In the genomic region with DNA sequence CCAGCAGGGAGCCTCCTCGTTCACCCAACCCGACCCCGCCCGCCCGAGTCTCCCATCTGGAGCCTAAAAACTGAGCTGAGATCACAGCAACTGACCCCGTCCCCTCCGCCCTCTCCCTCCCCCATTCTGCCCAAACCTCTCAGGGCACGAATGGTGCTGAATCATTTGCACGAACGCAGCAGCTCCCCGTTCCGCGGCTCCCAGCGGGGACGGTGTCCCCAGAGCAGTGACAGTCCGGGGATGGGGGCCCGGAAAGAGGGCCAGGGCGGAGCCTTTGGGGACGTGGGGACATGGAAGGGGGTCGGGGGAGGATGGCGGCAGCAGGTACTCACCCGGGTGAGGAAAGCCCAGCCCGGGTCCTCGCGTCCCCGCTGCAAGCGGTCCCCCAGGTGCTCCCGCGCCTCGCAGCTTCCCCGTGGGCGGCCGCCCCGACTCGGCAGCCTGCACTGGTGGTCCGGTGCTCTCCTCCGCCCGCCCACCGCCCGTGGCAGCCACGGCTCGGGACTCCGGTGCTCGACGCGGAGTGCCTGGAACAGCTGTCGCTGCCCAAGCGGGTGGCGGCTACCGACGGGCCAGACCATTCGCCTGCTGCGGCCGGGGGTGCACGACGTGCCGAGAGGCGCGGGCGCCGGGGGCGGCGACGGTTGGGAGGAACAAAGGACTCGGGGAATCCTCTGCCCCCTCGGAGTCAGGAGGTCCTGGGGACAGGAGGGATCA, we compare ENCODE assay signal across 9 cellular contexts. TPM values are rescaled to one million over a fixed set of nuclear protein-coding genes. Genes with fewer than 3 reads are reported as not detected.
A peak's percentile ranks its signal among the peaks of the same experiment; 100 is the strongest.
DNase-seq lines count a peak whose midpoint lies in the region; ATAC-seq and TF ChIP-seq lines count a peak whose summit lies in the region.
"Had no signal": no experiment of that assay in that cellular context is flagged by ENCODE, and none has a peak within 500 bp of the region (broad histone marks: within the 10 kb centered on the region; RNA-seq: fewer than 3 reads in every experiment).

A gene with protein sequence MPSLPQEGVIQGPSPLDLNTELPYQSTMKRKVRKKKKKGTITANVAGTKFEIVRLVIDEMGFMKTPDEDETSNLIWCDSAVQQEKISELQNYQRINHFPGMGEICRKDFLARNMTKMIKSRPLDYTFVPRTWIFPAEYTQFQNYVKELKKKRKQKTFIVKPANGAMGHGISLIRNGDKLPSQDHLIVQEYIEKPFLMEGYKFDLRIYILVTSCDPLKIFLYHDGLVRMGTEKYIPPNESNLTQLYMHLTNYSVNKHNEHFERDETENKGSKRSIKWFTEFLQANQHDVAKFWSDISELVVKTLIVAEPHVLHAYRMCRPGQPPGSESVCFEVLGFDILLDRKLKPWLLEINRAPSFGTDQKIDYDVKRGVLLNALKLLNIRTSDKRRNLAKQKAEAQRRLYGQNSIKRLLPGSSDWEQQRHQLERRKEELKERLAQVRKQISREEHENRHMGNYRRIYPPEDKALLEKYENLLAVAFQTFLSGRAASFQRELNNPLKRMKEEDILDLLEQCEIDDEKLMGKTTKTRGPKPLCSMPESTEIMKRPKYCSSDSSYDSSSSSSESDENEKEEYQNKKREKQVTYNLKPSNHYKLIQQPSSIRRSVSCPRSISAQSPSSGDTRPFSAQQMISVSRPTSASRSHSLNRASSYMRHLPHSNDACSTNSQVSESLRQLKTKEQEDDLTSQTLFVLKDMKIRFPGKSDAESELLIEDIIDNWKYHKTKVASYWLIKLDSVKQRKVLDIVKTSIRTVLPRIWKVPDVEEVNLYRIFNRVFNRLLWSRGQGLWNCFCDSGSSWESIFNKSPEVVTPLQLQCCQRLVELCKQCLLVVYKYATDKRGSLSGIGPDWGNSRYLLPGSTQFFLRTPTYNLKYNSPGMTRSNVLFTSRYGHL (minus strand): TSS at position 534 of the 717 bp plus-strand sequence. CDS start 46,921 bp downstream, outside the sequence.

- peaks cover 73% of the 10 kb centered on the region for H3K27me3 Mint-ChIP-seq in activated naive CD8-positive, alpha-beta T cell treated with anti-CD3 and anti-CD28 coated beads for 36 hours

- no peaks in the 10 kb centered on the region for H3K36me3 ChIP-seq in heart right ventricle
- no peaks in the 10 kb centered on the region for H3K36me3 ChIP-seq in upper lobe of right lung

- no peak within 1 kb of the TSS for H3K27ac Mint-ChIP-seq in activated naive CD8-positive, alpha-beta T cell treated with anti-CD3 and anti-CD28 coated beads for 36 hours

- H3K27me3 ChIP-seq in heart right ventricle, result peaks cover 0 to 44% (median 7%) of the 10 kb centered on the region in 7 donors
- no peaks in the 10 kb centered on the region for H3K27me3 ChIP-seq in upper lobe of right lung

- intact Hi-C loops in heart right ventricle (cut with DNase I), result loop anchor here in 1 of 10 donors (10.0 kb wide), 1 partner anchor 76 kb away; no protein-coding TSS in a partner anchor
- intact Hi-C loops in posterior cingulate gyrus (cut with DNase I), result loop anchor here (5.0 to 10.0 kb wide), 3 partner anchors 41 to 79 kb away; no protein-coding TSS in a partner anchor
- intact Hi-C loops in upper lobe of right lung (cut with DNase I), result no loop called here

- H3K4me3 ChIP-seq in heart right ventricle, result peak within 1 kb of the TSS; percentile 63 to 93 (median 84)
- peak within 1 kb of the TSS; percentile 73 for H3K4me3 ChIP-seq in upper lobe of right lung

- peaks cover 0 to 32% (median 3%) of the 10 kb centered on the region in 9 donors for H3K4me1 ChIP-seq in heart right ventricle
- H3K4me1 ChIP-seq in upper lobe of right lung, result no peaks in the 10 kb centered on the region

- peak within 1 kb of the TSS in 9 of 10 donors; percentile 61 to 86 (median 80) for H3K27ac ChIP-seq in heart right ventricle
- peak within 1 kb of the TSS; percentile 80 for H3K27ac ChIP-seq in upper lobe of right lung
- H3K27ac ChIP-seq: epithelial cell of prostate had no signal

- TF ChIP-seq CTCF in heart right ventricle (IDR thresholded peaks at IDR 0.05) (no peak), upper lobe of right lung (IDR thresholded peaks at IDR 0.05) (no peak)

- H3K36me3 Mint-ChIP-seq in activated naive CD8-positive, alpha-beta T cell treated with anti-CD3 and anti-CD28 coated beads for 36 hours, result no peaks in the 10 kb centered on the region

- H3K9me3 ChIP-seq in heart right ventricle (no peaks in the 10 kb centered on the region), upper lobe of right lung (no peaks in the 10 kb centered on the region)

- H3K4me3 Mint-ChIP-seq in activated naive CD8-positive, alpha-beta T cell treated with anti-CD3 and anti-CD28 coated beads for 36 hours, result peak within 1 kb of the TSS; percentile 80

- WGBS in heart right ventricle, 2 donors, result 1% methylated on average over 61 to 66 of the region's 66 CpGs

- DNase-seq in EL, result peak; percentile 47
- peak; percentile 23 for DNase-seq in GOT3 (lab: John Stamatoyannopoulos, UW)
- peak; percentile 82 for DNase-seq in LHCN-M2 (ENCODE audit: low read depth)
- peak; percentile 84 for DNase-seq in SK-N-DZ (ENCODE audit: low spot score)
- peak; percentile 69 for DNase-seq in activated naive CD8-positive, alpha-beta T cell treated with anti-CD3 and anti-CD28 coated beads for 36 hours
- DNase-seq in heart right ventricle, result peak; percentile 79 to 83
- peak; percentile 85 to 99 (median 92) for DNase-seq in posterior cingulate gyrus
- DNase-seq in upper lobe of right lung, result peak; percentile 89

- no peaks in the 10 kb centered on the region for H3K9me3 Mint-ChIP-seq in activated naive CD8-positive, alpha-beta T cell treated with anti-CD3 and anti-CD28 coated beads for 36 hours

- peak; percentile 93 to 98 (median 95) for ATAC-seq in heart right ventricle
- peak; percentile 96 for ATAC-seq in upper lobe of right lung

- peaks cover 12% of the 10 kb centered on the region for H3K4me1 Mint-ChIP-seq in activated naive CD8-positive, alpha-beta T cell treated with anti-CD3 and anti-CD28 coated beads for 36 hours

RNA-seq across cellular contexts. Expression of the gene that starts here (rescaled TPM):
- total RNA-seq in LHCN-M2 (2014; rRNA removed) (21.3 and 28.2 TPM in 2 replicates), heart right ventricle (10 to 100 TPM in 1 of 10 donors, 1 to 10 TPM in 9; 2.1 to 12.1 (median 3.7) TPM), upper lobe of right lung (16.2 TPM)
- 7.0 TPM for polyA plus RNA-seq in LHCN-M2 (2012)
- polyA plus RNA-seq in SK-N-DZ (2014; cell fraction: cytosol; rRNA removed), result 5.8 and 6.4 TPM in 2 replicates
- 10.9 and 11.1 TPM in 2 replicates for polyA plus RNA-seq in SK-N-DZ (2014; cell fraction: nucleus; rRNA removed)
- total RNA-seq in activated naive CD8-positive, alpha-beta T cell treated with anti-CD3 and anti-CD28 coated beads for 36 hours, result 1 to 10 TPM in 1 of 2 experiments, under 1 TPM in 1; 0.36 to 2.7 TPM
- polyA plus RNA-seq in heart right ventricle, result 1 to 10 TPM; 1.0 to 4.2 TPM

Comparison
In these comparisons a context has a peak if more than half of its experiments do, and no peak if none do; other contexts are left out.
1. Peak in every context shown above with its lines: DNase-seq, ATAC-seq, H3K4me3 ChIP-seq and H3K27ac ChIP-seq.
2. DNase-seq: peak in every context shown above with its lines; median percentile 92 in posterior cingulate gyrus; 89 in upper lobe of right lung; 84 in SK-N-DZ; 82 in LHCN-M2; 81 in heart right ventricle; 69 in activated naive CD8-positive, alpha-beta T cell treated with anti-CD3 and anti-CD28 coated beads for 36 hours; 47 in EL; 23 in GOT3.